Comparison of ENCODE assay signal across 8 cellular contexts in genomic region chr6:108294297-108294786, GRCh38. TPM values are rescaled to one million over a fixed set of nuclear protein-coding genes. Genes with fewer than 3 reads are reported as not detected.
DNase-seq lines count a peak whose midpoint lies in the region; ATAC-seq, FAIRE-seq and TF ChIP-seq lines count a peak whose summit lies in the region.

No MANE protein-coding gene starts in this region.

- H3K4me1 Mint-ChIP-seq in central memory CD8-positive, alpha-beta T cell: peaks cover 12% of the 10 kb centered on the region

- H3K4me2 ChIP-seq in A549: peak overlapping the region; percentile 88

- DNase-seq in A549 (ENCODE audit: low read depth in 1 of 2, low spot score in 1 of 2) (no peak), HL-60 (ENCODE audit: low read depth in 1 of 2, low spot score in 1 of 2) (peak in 1 of 2 experiments; percentile 31), SKM-1 treated with dmso at 0.1 percent for 144 hours (lab: John Stamatoyannopoulos, UW; ENCODE audit: unreplicated experiment) (no peak), UCSD-AML1 (lab: John Stamatoyannopoulos, UW; ENCODE audit: unreplicated experiment) (no peak), NCI-H1417 (lab: John Stamatoyannopoulos, UW) (no peak)
- DNase-seq in central memory CD8-positive, alpha-beta T cell (ENCODE audit: low spot score in 2 of 2): no peak

- H3K4me3 Mint-ChIP-seq in central memory CD8-positive, alpha-beta T cell: peak overlapping the region; percentile 96

- ATAC-seq in A549 (peak; percentile 63 to 81), GM19438 (IDR thresholded peaks at IDR 0.05; ENCODE audit: low read depth, unreplicated experiment) (peak; percentile 20)
- peak; percentile 51 for ATAC-seq in central memory CD8-positive, alpha-beta T cell (replicated peaks; ENCODE audit: extremely low read depth, poor library complexity, severe bottlenecking)

- no peak for TF ChIP-seq RAD21 in A549 (conservative IDR thresholded peaks at IDR 0.05 in 1 of 2, IDR thresholded peaks at IDR 0.05 in 1 of 2)

- CTCF ChIA-PET in A549 (lab: Yijun Ruan, JAX): interaction anchor here (0.7 kb wide), 1 partner anchor 1315 kb away, joined by 3 read pairs; no protein-coding TSS in a partner anchor

- no peaks in the 10 kb centered on the region for H3K9me3 ChIP-seq in A549
- H3K9me3 ChIP-seq in mucosa of rectum (ENCODE audit: control insufficient read depth in 2 of 2, low read length in 2 of 2): no peaks in the 10 kb centered on the region

- H3K27ac ChIP-seq in A549 (peak overlapping the region; percentile 96 to 98), HL-60 (replicated peaks) (peak overlapping the region; percentile 98), mucosa of rectum (ENCODE audit: low read depth in 2 of 2, low read length in 2 of 2) (peak overlapping the region; percentile 95 to 97)

- TF ChIP-seq EP300 in A549 (IDR thresholded peaks at IDR 0.05): no peak

- H3K36me3 ChIP-seq in mucosa of rectum (ENCODE audit: control insufficient read depth in 2 of 2, insufficient read depth in 2 of 2, low read length in 2 of 2): no peaks in the 10 kb centered on the region

- H3K27ac Mint-ChIP-seq in central memory CD8-positive, alpha-beta T cell (ENCODE audit: low read depth): peak overlapping the region; percentile 98

- TF ChIP-seq CTCF in A549 (IDR thresholded peaks at IDR 0.05): no peak
- TF ChIP-seq CTCF in HL-60 (IDR thresholded peaks at IDR 0.05; ENCODE audit: insufficient read depth, low read length): no peak

- POLR2A ChIA-PET in A549 (lab: Yijun Ruan, JAX): interaction anchor here (0.6 to 2.4 kb wide), 2 partner anchors 33 to 243 kb away, joined by 3 to 16 read pairs; partner anchors contain the start of gene SNX3

- H3K9ac ChIP-seq in mucosa of rectum (ENCODE audit: low read depth in 1 of 2, low read length in 2 of 2): peak overlapping the region; percentile 82 to 97

- H3K36me3 Mint-ChIP-seq in central memory CD8-positive, alpha-beta T cell (ENCODE audit: insufficient read depth): peaks cover 7% of the 10 kb centered on the region

- TF ChIP-seq POLR2A in A549 (IDR thresholded peaks at IDR 0.05; ENCODE audit: low read length): no peak

- no peak for FAIRE-seq in A549 (lab: Jason Lieb, UNC)

- H3K27me3 ChIP-seq in HL-60 (ENCODE audit: insufficient read depth, poor library complexity, severe bottlenecking) (no peaks in the 10 kb centered on the region), mucosa of rectum (ENCODE audit: control insufficient read depth in 2 of 2, insufficient read depth in 2 of 2, low read length in 2 of 2) (no peaks in the 10 kb centered on the region)

- H3K27me3 Mint-ChIP-seq in central memory CD8-positive, alpha-beta T cell: no peaks in the 10 kb centered on the region

- WGBS in A549 (ENCODE audit: missing lambda C conversion rate): 15% methylated on average over 22 of the region's 22 CpGs

- H3K4me3 ChIP-seq in A549: peak overlapping the region; percentile 83
- H3K4me3 ChIP-seq in HL-60 (replicated peaks; ENCODE audit: insufficient read depth, low read length): peak overlapping the region; percentile 46
- peak overlapping the region; percentile 87 to 99 for H3K4me3 ChIP-seq in mucosa of rectum (ENCODE audit: low read length in 2 of 2)

- H3K4me1 ChIP-seq in A549 (peaks cover 6% of the 10 kb centered on the region; the same call in 1 of the 3 replicates), mucosa of rectum (ENCODE audit: control insufficient read depth in 2 of 2, insufficient read depth in 2 of 2, low read length in 2 of 2) (peaks cover 3% of the 10 kb centered on the region in 2 donors)

- no peaks in the 10 kb centered on the region for H3K9me3 Mint-ChIP-seq in central memory CD8-positive, alpha-beta T cell

TF ChIP-seq in A549, 52 proteins besides CTCF, POLR2A, EP300 and RAD21:
- TF ChIP-seq FOSB (CRISPR knock-in tag; IDR thresholded peaks at IDR 0.05) (no peak), ESRRA (IDR thresholded peaks at IDR 0.05; ENCODE audit: borderline replicate concordance, low read length) (no peak), KDM5A (IDR thresholded peaks at IDR 0.05) (no peak), NFE2L2 (conservative IDR thresholded peaks at IDR 0.05; ENCODE audit: low read length) (no peak), HOXA7 (CRISPR knock-in tag; IDR thresholded peaks at IDR 0.05) (no peak), HOXB5 (CRISPR knock-in tag; IDR thresholded peaks at IDR 0.05) (no peak)
- TF ChIP-seq, protein P1, sequence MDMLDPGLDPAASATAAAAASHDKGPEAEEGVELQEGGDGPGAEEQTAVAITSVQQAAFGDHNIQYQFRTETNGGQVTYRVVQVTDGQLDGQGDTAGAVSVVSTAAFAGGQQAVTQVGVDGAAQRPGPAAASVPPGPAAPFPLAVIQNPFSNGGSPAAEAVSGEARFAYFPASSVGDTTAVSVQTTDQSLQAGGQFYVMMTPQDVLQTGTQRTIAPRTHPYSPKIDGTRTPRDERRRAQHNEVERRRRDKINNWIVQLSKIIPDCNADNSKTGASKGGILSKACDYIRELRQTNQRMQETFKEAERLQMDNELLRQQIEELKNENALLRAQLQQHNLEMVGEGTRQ (IDR thresholded peaks at IDR 0.05): peak; percentile 24; the same call in 1 of the 2 replicates
- TF ChIP-seq, protein P2, sequence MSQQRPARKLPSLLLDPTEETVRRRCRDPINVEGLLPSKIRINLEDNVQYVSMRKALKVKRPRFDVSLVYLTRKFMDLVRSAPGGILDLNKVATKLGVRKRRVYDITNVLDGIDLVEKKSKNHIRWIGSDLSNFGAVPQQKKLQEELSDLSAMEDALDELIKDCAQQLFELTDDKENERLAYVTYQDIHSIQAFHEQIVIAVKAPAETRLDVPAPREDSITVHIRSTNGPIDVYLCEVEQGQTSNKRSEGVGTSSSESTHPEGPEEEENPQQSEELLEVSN (IDR thresholded peaks at IDR 0.05; ENCODE audit: borderline replicate concordance, low read depth): 0 out of 2 replicates have a peak, but pooled peaks have one; percentile 31

RNA-seq across cellular contexts. Expression of gene AFG1L, which starts 0.5 kb away (rescaled TPM):
- polyA plus RNA-seq in A549 (2011; rRNA removed) (2.1 and 2.3 TPM in 2 replicates), A549 (2017; fragmentation: RNase III; extraction: RNeasy Plus Mini Kit Qiagen cat#74134 plus additional on column Dnase treatment) (1.3 to 1.5 TPM (median 1.3 TPM) in 3 replicates)
- polyA plus RNA-seq in A549 (2012; cell fraction: cytosol; rRNA removed): 0.28 and 0.47 TPM in 2 replicates
- polyA plus RNA-seq in A549 (2012; cell fraction: nucleus; rRNA removed): 0.23 and 0.81 TPM in 2 replicates
- 2.9 and 3.9 TPM in 2 replicates for polyA minus RNA-seq in A549 (2011; rRNA and poly(A)+ RNA removed)

RNA-seq across cellular contexts. Expression of gene SNX3, which starts 33.5 kb away (rescaled TPM):
- polyA plus RNA-seq in A549 (2011; rRNA removed): 214 and 216 TPM in 2 replicates
- polyA plus RNA-seq in A549 (2012; cell fraction: cytosol; rRNA removed): 64.7 and 65.6 TPM in 2 replicates
- 16.6 and 28.6 TPM in 2 replicates for polyA plus RNA-seq in A549 (2012; cell fraction: nucleus; rRNA removed)
- 102 to 111 TPM (median 106 TPM) in 3 replicates for polyA plus RNA-seq in A549 (2017; fragmentation: RNase III; extraction: RNeasy Plus Mini Kit Qiagen cat#74134 plus additional on column Dnase treatment)
- 27.4 and 30.0 TPM in 2 replicates for polyA minus RNA-seq in A549 (2011; rRNA and poly(A)+ RNA removed)

Comparison
In these comparisons a context has a peak if more than half of its experiments do, and no peak if none do; other contexts are left out.
1. ATAC-seq: peak in every context shown above with its lines; median percentile 72 in A549; 51 in central memory CD8-positive, alpha-beta T cell; 20 in GM19438.